ENCODE assay signal across 27 cellular contexts in the genomic region with DNA sequence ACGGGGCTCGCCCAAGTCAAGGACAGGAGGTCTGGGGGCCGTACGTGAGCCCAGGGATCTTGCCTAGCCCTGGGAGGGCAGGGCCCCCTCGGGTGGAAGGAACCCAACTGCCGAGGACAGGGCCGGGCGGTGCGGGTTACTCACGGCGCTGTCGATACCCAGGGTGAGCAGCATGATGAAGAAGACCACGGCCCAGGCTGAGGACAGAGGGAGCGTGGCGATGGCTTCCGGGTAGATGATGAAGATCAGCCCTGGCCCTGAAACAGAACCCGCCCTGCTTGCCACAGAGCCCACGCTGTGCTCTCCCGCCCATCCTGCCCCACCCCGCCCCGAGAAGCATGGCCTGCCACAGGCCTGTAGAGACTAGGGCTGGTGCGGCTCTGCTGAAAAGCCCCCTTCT. TPM values are rescaled to one million over a fixed set of nuclear protein-coding genes. Genes with fewer than 3 reads are reported as not detected.
A peak's percentile ranks its signal among the peaks of the same experiment; 100 is the strongest.
DNase-seq lines count a peak whose midpoint lies in the region; ATAC-seq and TF ChIP-seq lines count a peak whose summit lies in the region.
"Had no signal": no experiment of that assay in that cellular context is flagged by ENCODE, and none has a peak within 500 bp of the region (broad histone marks: within the 10 kb centered on the region; RNA-seq: fewer than 3 reads in every experiment).

No MANE protein-coding gene starts in this region.

- H3K4ac ChIP-seq in neuronal stem cell (ENCODE audit: low read length) = no peak overlapping the region

- H3K4me3 ChIP-seq in Peyer's patch = no peak overlapping the region
- no peak overlapping the region for H3K4me3 ChIP-seq in neuronal stem cell (ENCODE audit: low read length in 2 of 2)
- H3K4me3 ChIP-seq in aorta (ENCODE audit: low read length in 2 of 2) = no peak overlapping the region
- H3K4me3 ChIP-seq: HAP-1 had no signal

- no peak overlapping the region for H4K8ac ChIP-seq in neuronal stem cell (ENCODE audit: low read depth, low read length)

- intact Hi-C loops in Right ventricle myocardium inferior (cut with DNase I) (no loop called here), cardiac septum (cut with DNase I) (no loop called here), aorta (cut with DNase I) (no loop called here)

- no peak overlapping the region for H4K91ac ChIP-seq in neuronal stem cell (ENCODE audit: low read depth, low read length, poor library complexity)

- H3K27ac ChIP-seq in Peyer's patch = no peak overlapping the region
- H3K27ac ChIP-seq in neuronal stem cell (replicated peaks; ENCODE audit: low read length) = no peak overlapping the region
- H3K27ac ChIP-seq in aorta (ENCODE audit: low read depth in 1 of 2, low read length in 2 of 2) = no peak overlapping the region
- H3K27ac ChIP-seq: HL-60 had no signal

- TF ChIP-seq POLR2A in Peyer's patch (IDR thresholded peaks at IDR 0.05) = no peak

- no peak overlapping the region for H2BK120ac ChIP-seq in neuronal stem cell (ENCODE audit: low read depth, low read length)

- no peaks in the 10 kb centered on the region for H3K9me3 ChIP-seq in Peyer's patch
- H3K9me3 ChIP-seq in neuronal stem cell (replicated peaks in 1 of 2; ENCODE audit: control insufficient read depth in 2 of 2, insufficient read depth in 1 of 2, low read depth in 1 of 2, low read length in 2 of 2) = peaks cover 0 to 2% of the 10 kb centered on the region in 2 donors
- H3K9me3 ChIP-seq in aorta (ENCODE audit: control insufficient read depth, low read length) = no peaks in the 10 kb centered on the region
- H3K9me3 ChIP-seq: BE2C, HAP-1 had no signal

- TF ChIP-seq CTCF in Peyer's patch (IDR thresholded peaks at IDR 0.05) (no peak), omental fat pad (IDR thresholded peaks at IDR 0.05) (no peak)

- no peak overlapping the region for H3K23ac ChIP-seq in neuronal stem cell (ENCODE audit: low read depth, low read length, poor library complexity)

- DNase-seq in Right ventricle myocardium inferior (ENCODE audit: missing footprints) (peak; percentile 58), cardiac septum (ENCODE audit: low spot score) (no peak), Peyer's patch (peak in 2 of 3 donors; percentile 28 to 39), neuronal stem cell (ENCODE audit: low spot score) (no peak), aorta (peak; percentile 27 to 66), omental fat pad (ENCODE audit: low spot score) (no peak)
- no peak for DNase-seq in effector CD8-positive, alpha-beta T cell (lab: John Stamatoyannopoulos, UW)
- DNase-seq: 8988T; ACHN; BE2C; CD4-positive, CD25-positive, alpha-beta regulatory T cell; DMS153; DND-41; GOT3; NCI-H1048; NCI-H1417; NCI-H1694; NCI-H2029 treated with DMSO at 0.1 percent for 48 hours; NCI-H446 treated with DMSO at 0.1 percent for 48 hours; NCI-H526; NCI-H82; NK-92 treated with Interleukin-12 subunit alpha and Interleukin-12 subunit beta, amount 100 ng/mL, for 24 hours; PC-3; SHP77 treated with DMSO at 0.1 percent for 48 hours had no signal

- H3K79me1 ChIP-seq in neuronal stem cell (ENCODE audit: low read depth, low read length) = peaks cover 2% of the 10 kb centered on the region

- peak overlapping the region; percentile 38 for H3K14ac ChIP-seq in neuronal stem cell (ENCODE audit: low read length)

- no peak overlapping the region for H3K18ac ChIP-seq in neuronal stem cell (ENCODE audit: low read length)

- H2AFZ ChIP-seq in neuronal stem cell (ENCODE audit: low read length) = no peak overlapping the region

- WGBS in neuronal stem cell (ENCODE audit: extremely low coverage in 2 of 2, insufficient read length in 2 of 2, insufficient replicate concordance in 1 of 2), 2 donors = no CpG with 5 or more reads among the region's 22 CpGs
- 86% methylated on average over 22 of the region's 22 CpGs for WGBS in aorta, 2 donors

- no peak overlapping the region for H3K4me2 ChIP-seq in neuronal stem cell (ENCODE audit: insufficient read depth, low read length, poor library complexity, severe bottlenecking)

- no peak overlapping the region for H2AK5ac ChIP-seq in neuronal stem cell (ENCODE audit: low read depth, low read length)

- H2BK5ac ChIP-seq in neuronal stem cell (ENCODE audit: low read length) = no peak overlapping the region

- ATAC-seq in Right ventricle myocardium inferior (no peak), aorta (ENCODE audit: low FRiP score) (no peak), omental fat pad (ENCODE audit: low FRiP score) (no peak)
- ATAC-seq: PC-3 had no signal

- H2BK15ac ChIP-seq in neuronal stem cell (ENCODE audit: low read length) = no peak overlapping the region

- H3K9ac ChIP-seq in neuronal stem cell (ENCODE audit: low read depth, low read length, poor library complexity) = no peak overlapping the region

- H3K27me3 ChIP-seq in Peyer's patch (no peaks in the 10 kb centered on the region), neuronal stem cell (ENCODE audit: control insufficient read depth in 3 of 3, insufficient read depth in 3 of 3, low read depth in 1 of 3, low read length in 3 of 3) (peaks cover 0 to 38% (median 1%) of the 10 kb centered on the region in 3 experiments), aorta (ENCODE audit: control insufficient read depth in 1 of 2, insufficient read depth in 2 of 2, low read length in 1 of 2) (no peaks in the 10 kb centered on the region)

- no peaks in the 10 kb centered on the region for H3K4me1 ChIP-seq in Peyer's patch
- peaks cover 0 to 2% of the 10 kb centered on the region in 2 donors for H3K4me1 ChIP-seq in neuronal stem cell (ENCODE audit: control insufficient read depth in 2 of 2, insufficient read depth in 1 of 2, low read depth in 1 of 2, low read length in 2 of 2)
- no peaks in the 10 kb centered on the region for H3K4me1 ChIP-seq in aorta (ENCODE audit: control insufficient read depth in 1 of 2, insufficient read depth in 2 of 2, low read length in 2 of 2)
- H3K4me1 ChIP-seq: BE2C had no signal

- H3K36me3 ChIP-seq in Peyer's patch (no peaks in the 10 kb centered on the region), neuronal stem cell (replicated peaks in 1 of 2; ENCODE audit: control insufficient read depth in 2 of 2, insufficient read depth in 2 of 2, low read length in 2 of 2) (no peaks in the 10 kb centered on the region), aorta (ENCODE audit: control insufficient read depth in 1 of 2, insufficient read depth in 2 of 2, low read length in 1 of 2) (no peaks in the 10 kb centered on the region)
- H3K36me3 ChIP-seq: BE2C, HAP-1 had no signal

- no peak overlapping the region for H2BK12ac ChIP-seq in neuronal stem cell (ENCODE audit: low read length)

RNA-seq across cellular contexts. Expression of gene SLC6A3, which starts 34.1 kb away (rescaled TPM):
- total RNA-seq in Right ventricle myocardium inferior = not detected
- total RNA-seq in cardiac septum = 0.19 TPM
- total RNA-seq in Peyer's patch = under 1 TPM in 2 of 4 donors, not detected in 2; 0.40 to 0.70 TPM
- polyA plus RNA-seq in neuronal stem cell (2013, experiment 1 of 2) = 0.26 TPM
- 0.15 TPM for polyA plus RNA-seq in neuronal stem cell (2013, experiment 2 of 2)
- total RNA-seq in aorta = under 1 TPM; 0.23 to 0.30 TPM
- under 1 TPM in 1 of 2 donors, not detected in 1; 0.56 TPM for polyA plus RNA-seq in aorta
- total RNA-seq in omental fat pad = 1 to 10 TPM in 1 of 4 donors, under 1 TPM in 3; 0.32 to 1.2 (median 0.55) TPM
- total RNA-seq: CD4-positive, CD25-positive, alpha-beta regulatory T cell; PC-3; RPMI7951 had no signal

Comparison
In these comparisons a context has a peak if more than half of its experiments do, and no peak if none do; other contexts are left out.
1. DNase-seq: peak in Right ventricle myocardium inferior (single experiment), Peyer's patch (2 of 3) and aorta (2 of 2); none in cardiac septum (single experiment), neuronal stem cell (single experiment), effector CD8-positive, alpha-beta T cell (single experiment) and omental fat pad (single experiment).